16 cellular contexts compared by ENCODE assay signal in genomic region chr12:68210875-68211274, GRCh38. TPM values are rescaled to one million over a fixed set of nuclear protein-coding genes. Genes with fewer than 3 reads are reported as not detected.
DNase-seq lines count a peak whose midpoint lies in the region; TF ChIP-seq lines count a peak whose summit lies in the region.
"Had no signal": no experiment of that assay in that cellular context is flagged by ENCODE, and none has a peak within 500 bp of the region (broad histone marks: within the 10 kb centered on the region; RNA-seq: fewer than 3 reads in every experiment).

No MANE protein-coding gene starts in this region.

- H3K9me3 Mint-ChIP-seq in glutamatergic neuron (ENCODE audit: unreplicated experiment): peaks cover 8% of the 10 kb centered on the region
- H3K9me3 Mint-ChIP-seq: CD8-positive, alpha-beta T cell had no signal

- DNase-seq in NCI-H510A treated with DMSO at 0.1 percent for 48 hours (lab: John Stamatoyannopoulos, UW): peak; percentile 11
- no peak for DNase-seq in NCI-H510A (lab: John Stamatoyannopoulos, UW)
- no peak for DNase-seq in SJCRH30
- no peak for DNase-seq in SK-N-MC (ENCODE audit: low read depth, low spot score)
- no peak for DNase-seq in glutamatergic neuron
- no peak for DNase-seq in iPS-NIHi7 (ENCODE audit: extremely low spot score)
- DNase-seq in cerebellar nuclear complex (lab: John Stamatoyannopoulos, UW): no peak
- DNase-seq: Calu3; CD8-positive, alpha-beta T cell; GM23248 had no signal

- H3K36me3 Mint-ChIP-seq in glutamatergic neuron (ENCODE audit: unreplicated experiment): peaks cover 8% of the 10 kb centered on the region
- H3K36me3 Mint-ChIP-seq: CD8-positive, alpha-beta T cell had no signal

- peaks cover 7% of the 10 kb centered on the region for H3K27me3 Mint-ChIP-seq in glutamatergic neuron (ENCODE audit: unreplicated experiment)

- H3K4me1 Mint-ChIP-seq in glutamatergic neuron (ENCODE audit: low read depth, unreplicated experiment): peaks cover 25% of the 10 kb centered on the region
- H3K4me1 Mint-ChIP-seq: B cell had no signal

- H3K9ac ChIP-seq in SK-N-MC (ENCODE audit: insufficient read length): no peak overlapping the region
- H3K9ac ChIP-seq: BLaER1 treated with 17β-estradiol and CSF1 and Interleukin-3, amounts not matched to agents 10 nM and 100 nM; GM23248 had no signal

- H3K9me3 ChIP-seq in SJCRH30 (replicated peaks) (no peaks in the 10 kb centered on the region; the same call in 1 of the 2 replicates), SK-N-MC (ENCODE audit: low read depth, low read length) (peaks cover 7% of the 10 kb centered on the region; the same call in 1 of the 2 replicates)
- H3K9me3 ChIP-seq: BLaER1 treated with 17β-estradiol and CSF1 and Interleukin-3, amounts not matched to agents 10 nM and 100 nM; HAP-1 had no signal

- TF ChIP-seq CTCF in glutamatergic neuron (IDR thresholded peaks at IDR 0.05; ENCODE audit: partially characterized antibody, unreplicated experiment): no peak

- H3K27ac Mint-ChIP-seq in glutamatergic neuron (ENCODE audit: unreplicated experiment): peak overlapping the region; percentile 74
- H3K27ac Mint-ChIP-seq: B cell; CD8-positive, alpha-beta T cell had no signal

- H3K4me3 ChIP-seq in SJCRH30 (no peak overlapping the region), SK-N-MC (peak overlapping the region; percentile 57)
- H3K4me3 ChIP-seq: BLaER1 treated with 17β-estradiol and CSF1 and Interleukin-3, amounts not matched to agents 10 nM and 100 nM; GM23248; HAP-1 had no signal

- H3K4me3 Mint-ChIP-seq in glutamatergic neuron (ENCODE audit: unreplicated experiment): no peak overlapping the region
- H3K4me3 Mint-ChIP-seq: B cell; CD8-positive, alpha-beta T cell had no signal

- no peaks in the 10 kb centered on the region for H3K27me3 ChIP-seq in SJCRH30
- H3K27me3 ChIP-seq: BLaER1 treated with 17β-estradiol and CSF1 and Interleukin-3, amounts not matched to agents 10 nM and 100 nM had no signal

- no peaks in the 10 kb centered on the region for H3K36me3 ChIP-seq in SJCRH30
- no peaks in the 10 kb centered on the region for H3K36me3 ChIP-seq in SK-N-MC (ENCODE audit: insufficient read depth, low read length)
- H3K36me3 ChIP-seq: BLaER1 treated with 17β-estradiol and CSF1 and Interleukin-3, amounts not matched to agents 10 nM and 100 nM; HAP-1 had no signal

- H3K4me1 ChIP-seq in SJCRH30: peaks cover 24% of the 10 kb centered on the region
- H3K4me1 ChIP-seq: BLaER1 treated with 17β-estradiol and CSF1 and Interleukin-3, amounts not matched to agents 10 nM and 100 nM; HAP-1 had no signal

- H3K27ac ChIP-seq in SJCRH30 (peak overlapping the region; percentile 96; the same call in 1 of the 2 replicates), SK-N-MC (peak overlapping the region; percentile 49; the same call in 1 of the 2 replicates)
- H3K27ac ChIP-seq: BLaER1 treated with 17β-estradiol and CSF1 and Interleukin-3, amounts not matched to agents 10 nM and 100 nM; GM23248 had no signal

RNA-seq across cellular contexts. Expression of gene IL26, which starts 14.7 kb away (rescaled TPM):
- total RNA-seq in SJCRH30 (2014; rRNA removed; shearing (Covaris generic)): not detected in 2 replicates
- not detected for total RNA-seq in glutamatergic neuron (ENCODE audit: unreplicated experiment)
- total RNA-seq: A172; B cell; Calu3; CD8-positive, alpha-beta T cell; GM23248; H4; HepG2 had no signal

RNA-seq across cellular contexts. Expression of gene IL22, which starts 42.5 kb away (rescaled TPM):
- not detected in 2 replicates for total RNA-seq in SJCRH30 (2014; rRNA removed; shearing (Covaris generic))
- not detected for total RNA-seq in glutamatergic neuron (ENCODE audit: unreplicated experiment)
- total RNA-seq: A172; B cell; Calu3; CD8-positive, alpha-beta T cell; GM23248; H4; HepG2 had no signal

RNA-seq across cellular contexts. Expression of gene IFNG, which starts 51.3 kb away (rescaled TPM):
- total RNA-seq in SJCRH30 (2014; rRNA removed; shearing (Covaris generic)): not detected in 2 replicates
- total RNA-seq in glutamatergic neuron (ENCODE audit: unreplicated experiment): not detected
- total RNA-seq: A172, B cell, Calu3, GM23248, H4, HepG2 had no signal
